ENCODE assay signal across 1 cellular context in the genomic region with DNA sequence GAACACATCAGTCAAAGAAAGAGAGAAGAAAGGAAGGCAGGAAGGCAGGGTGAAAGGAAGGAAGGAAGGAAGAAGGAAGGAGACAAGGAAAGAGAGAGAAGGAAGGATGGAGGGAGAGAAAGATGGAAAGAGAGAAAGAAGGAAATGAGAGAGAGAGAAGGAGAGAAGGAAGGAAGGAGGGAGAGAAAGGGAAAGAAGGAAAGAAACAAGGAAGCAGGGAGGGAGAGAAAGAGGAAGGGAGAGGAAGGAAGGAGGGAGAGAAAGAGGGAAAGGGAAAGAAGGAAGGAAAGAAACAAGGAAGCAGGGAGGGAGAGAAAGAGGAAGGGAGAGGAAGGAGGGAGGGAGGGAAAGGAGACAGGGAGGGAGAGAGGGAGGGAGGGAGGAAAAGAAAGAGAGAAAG.
TF ChIP-seq lines count a peak whose summit lies in the region.

No MANE protein-coding gene starts in this region.

TF ChIP-seq in K562, 482 proteins besides CTCF, POLR2A, EP300 and RAD21 (continued from another document):
- TF ChIP-seq CHD7 (IDR thresholded peaks at IDR 0.05; ENCODE audit: low read depth, low read length) (no peak), BCLAF1 (IDR thresholded peaks at IDR 0.05; ENCODE audit: borderline replicate concordance in 1 of 2, control insufficient read depth in 1 of 2, low read depth in 2 of 2, low read length in 1 of 2) (no peak), ZNF280A (IDR thresholded peaks at IDR 0.05; ENCODE audit: low read depth, partially characterized antibody) (no peak)
